Comparison of ENCODE assay signal across 9 cellular contexts in genomic region chr7:139739863-139740597, GRCh38. TPM values are rescaled to one million over a fixed set of nuclear protein-coding genes. Genes with fewer than 3 reads are reported as not detected.
DNase-seq lines count a peak whose midpoint lies in the region; ATAC-seq, FAIRE-seq and TF ChIP-seq lines count a peak whose summit lies in the region.
"Had no signal": no experiment of that assay in that cellular context is flagged by ENCODE, and none has a peak within 500 bp of the region (broad histone marks: within the 10 kb centered on the region; RNA-seq: fewer than 3 reads in every experiment).

No MANE protein-coding gene starts in this region.

- H3K4me3 Mint-ChIP-seq in H9, result no peak overlapping the region

- H3T11ph ChIP-seq in H9 (ENCODE audit: low read length), result no peak overlapping the region

- H3K79me2 ChIP-seq in PC-3 (ENCODE audit: low read length) (peaks cover 100% of the 10 kb centered on the region), H9 (ENCODE audit: insufficient read depth, low read length) (no peaks in the 10 kb centered on the region; the same call in 1 of the 2 replicates)

- H2BK15ac ChIP-seq in H9 (ENCODE audit: low read depth, low read length), result no peak overlapping the region

- no peaks in the 10 kb centered on the region for H3K9me2 ChIP-seq in PC-3 (replicated peaks; ENCODE audit: low read length)

- H3K4me1 ChIP-seq in PC-3 (ENCODE audit: insufficient read depth, low read length) (peaks cover 54% of the 10 kb centered on the region), cardiac muscle cell (ENCODE audit: low read depth) (peaks cover 1% of the 10 kb centered on the region), H9 (ENCODE audit: insufficient read depth, low read length) (no peaks in the 10 kb centered on the region)

- H3K18ac ChIP-seq in H9 (ENCODE audit: insufficient read length, low read depth, low read length), result no peak overlapping the region

- H3K4me1 Mint-ChIP-seq in H9, result peaks cover 14 to 18% of the 10 kb centered on the region in 2 experiments

- peaks cover 52% of the 10 kb centered on the region; the same call in 1 of the 2 replicates for H4K20me1 ChIP-seq in PC-3 (ENCODE audit: low read length)
- no peaks in the 10 kb centered on the region for H4K20me1 ChIP-seq in H9 (ENCODE audit: control insufficient read depth, insufficient read depth, insufficient read length)

- no peaks in the 10 kb centered on the region for H3K9me3 Mint-ChIP-seq in H9

- no peak overlapping the region for H2BK12ac ChIP-seq in H9 (ENCODE audit: insufficient read length, low read depth, low read length)

- H3K23me2 ChIP-seq in H9 (ENCODE audit: insufficient read length, low read depth, low read length, poor library complexity, severe bottlenecking), result no peaks in the 10 kb centered on the region

- no peaks in the 10 kb centered on the region for H3K27me3 Mint-ChIP-seq in H9 (ENCODE audit: low read depth)

- H3K9ac ChIP-seq in PC-3 (ENCODE audit: low read length) (no peak overlapping the region), H9 (ENCODE audit: extremely low read depth, insufficient read length, low read length) (no peak overlapping the region)

- H3K9me3 ChIP-seq in PC-3 (ENCODE audit: low read length) (no peaks in the 10 kb centered on the region), cardiac muscle cell (ENCODE audit: low read depth) (no peaks in the 10 kb centered on the region), H9 (ENCODE audit: control insufficient read depth, low read depth, low read length) (no peaks in the 10 kb centered on the region)

- no peak overlapping the region for H2BK20ac ChIP-seq in H9 (ENCODE audit: low read depth, low read length, poor library complexity, severe bottlenecking)

- H3K27me3 ChIP-seq in PC-3 (ENCODE audit: low read length) (no peaks in the 10 kb centered on the region), cardiac muscle cell (no peaks in the 10 kb centered on the region), H9 (ENCODE audit: insufficient read depth, low read length) (no peaks in the 10 kb centered on the region; the same call in 1 of the 2 replicates)

- BruUV-seq in PC-3 (replicated peaks; lab: Mats Ljungman, UMichigan), result no TSS peak

- H3K23ac ChIP-seq in H9 (ENCODE audit: insufficient read length, low read depth, low read length), result no peak overlapping the region

- no peak overlapping the region for H4K8ac ChIP-seq in H9 (replicated peaks; ENCODE audit: insufficient read length, low read depth, low read length)

- POLR2A ChIA-PET in PC-3 (lab: Charles Lee; ENCODE audit: unreplicated experiment), result no interaction called here

- no peak overlapping the region for H3K27ac Mint-ChIP-seq in H9

- TF ChIP-seq POLR2A in H54 (IDR thresholded peaks at IDR 0.05; ENCODE audit: low read depth, low read length), result no peak

- FAIRE-seq in H54 (lab: Jason Lieb, UNC), result no peak
- FAIRE-seq in urothelium cell line (lab: Jason Lieb, UNC), result no peak

- H3K27ac ChIP-seq in PC-3 (ENCODE audit: low read length) (peak overlapping the region; percentile 75), cardiac muscle cell (peak overlapping the region; percentile 1), H9 (ENCODE audit: insufficient read length, low read depth, low read length) (no peak overlapping the region)

- intact Hi-C loops in PC-3 (cut with micrococcal nuclease), result loop anchor here (1.0 kb wide), 1 partner anchor 8 kb away; no protein-coding TSS in a partner anchor

- no peak overlapping the region for H4K5ac ChIP-seq in H9 (ENCODE audit: insufficient read length, low read depth, low read length)

- no CpG with 5 or more reads among the region's 17 CpGs for WGBS in H9 (ENCODE audit: extremely low coverage, insufficient read length, low lambda C conversion rate)

- H3K56ac ChIP-seq in H9 (ENCODE audit: insufficient read length, low read depth, low read length), result no peak overlapping the region

- ATAC-seq in PC-3, result peak; percentile 58

- H3F3A ChIP-seq in PC-3 (ENCODE audit: low read length, unreplicated experiment), result peaks cover 4% of the 10 kb centered on the region

- H2AFZ ChIP-seq in PC-3 (ENCODE audit: low read length), result no peak overlapping the region
- H2AFZ ChIP-seq in H9 (ENCODE audit: low read length), result no peak overlapping the region

- H3K4ac ChIP-seq in H9 (ENCODE audit: low read depth, low read length), result no peak overlapping the region

- H3K4me3 ChIP-seq in PC-3 (ENCODE audit: low read length), result no peak overlapping the region
- no peak overlapping the region for H3K4me3 ChIP-seq in cardiac muscle cell

- H3K36me3 Mint-ChIP-seq in H9 (ENCODE audit: insufficient read depth in 1 of 3, low read depth in 3 of 3), result no peaks in the 10 kb centered on the region

- DNase-seq in NCI-H1092 (lab: John Stamatoyannopoulos, UW) (peak; percentile 84), PC-3 (peak; percentile 35), cardiac muscle cell (ENCODE audit: low read depth in 1 of 2, low spot score in 1 of 2) (no peak), pons (ENCODE audit: low spot score) (peak; percentile 94), H54 (ENCODE audit: insufficient read length, low spot score) (no peak), H9 (no peak), T-helper 1 cell (no peak), urothelium cell line (ENCODE audit: low spot score) (no peak)
- DNase-seq: activated CD4-positive, alpha-beta T cell treated with anti-CD3 and anti-CD28 coated beads, Interleukin-2, amount 50 U/mL, for 1 hour had no signal

- no peak overlapping the region for H2AK5ac ChIP-seq in H9 (ENCODE audit: insufficient read length, low read length)

- no peak overlapping the region for H2BK120ac ChIP-seq in H9 (ENCODE audit: low read depth, low read length, poor library complexity, severe bottlenecking)

- peaks cover 29% of the 10 kb centered on the region for H3K36me3 ChIP-seq in PC-3 (ENCODE audit: low read depth, low read length)
- H3K36me3 ChIP-seq in cardiac muscle cell, result peaks cover 4% of the 10 kb centered on the region

- TF ChIP-seq CTCF in PC-3 (conservative IDR thresholded peaks at IDR 0.05; ENCODE audit: low read depth, low read length) (no peak), cardiac muscle cell (IDR thresholded peaks at IDR 0.05; ENCODE audit: low read depth, low read length) (no peak), H9 (conservative IDR thresholded peaks at IDR 0.05) (no peak)

- no peak overlapping the region for H3K14ac ChIP-seq in H9 (ENCODE audit: insufficient read depth, low read length)

- H4K91ac ChIP-seq in H9 (ENCODE audit: insufficient read length, low read depth, low read length), result no peak overlapping the region

- CTCF ChIA-PET in PC-3 (lab: Charles Lee), result no interaction called here

- peak overlapping the region; percentile 37; the same call in 1 of the 2 replicates for H3K4me2 ChIP-seq in PC-3 (ENCODE audit: low read length)
- H3K4me2 ChIP-seq in H9 (ENCODE audit: insufficient read depth, insufficient read length, low read length), result no peak overlapping the region

- H3K79me1 ChIP-seq in H9 (ENCODE audit: insufficient read depth, low read depth, low read length, poor library complexity, severe bottlenecking), result no peaks in the 10 kb centered on the region

- no peak overlapping the region for H2BK5ac ChIP-seq in H9 (ENCODE audit: insufficient read length, low read length)

RNA-seq across cellular contexts. Expression of gene HIPK2, which starts 37.8 kb away (rescaled TPM):
- total RNA-seq in PC-3 (2014; rRNA removed) (38.1 and 46.0 TPM in 2 replicates), cardiac muscle cell (35.9 and 47.0 TPM in 2 replicates), H9 (2021) (19.0 and 21.9 TPM in 2 replicates)
- polyA plus RNA-seq in cardiac muscle cell, result 23.2 and 29.6 TPM in 2 replicates

Comparison
In these comparisons a context has a peak if more than half of its experiments do, and no peak if none do; other contexts are left out.
1. DNase-seq: peak in NCI-H1092 (single experiment), PC-3 (single experiment) and pons (single experiment); none in cardiac muscle cell (0 of 2), H54 (single experiment), H9 (single experiment), T-helper 1 cell (0 of 5) and urothelium cell line (single experiment).